Comparison of ENCODE assay signal across 9 cellular contexts in genomic region chr4:143402776-143403550, GRCh38.
DNase-seq lines count a peak whose midpoint lies in the region; ATAC-seq and TF ChIP-seq lines count a peak whose summit lies in the region.
"Had no signal": no experiment of that assay in that cellular context is flagged by ENCODE, and none has a peak within 500 bp of the region (broad histone marks: within the 10 kb centered on the region; RNA-seq: fewer than 3 reads in every experiment).

No MANE protein-coding gene starts in this region.

- peaks cover 0 to 5% of the 10 kb centered on the region in 2 donors for H3K4me1 ChIP-seq in naive thymus-derived CD4-positive, alpha-beta T cell (ENCODE audit: control insufficient read depth in 2 of 2, insufficient read depth in 2 of 2, low read length in 2 of 2)

- CTCF ChIA-PET in naive thymus-derived CD4-positive, alpha-beta T cell (lab: Charles Lee): no interaction called here

- no peaks in the 10 kb centered on the region for H3K27me3 ChIP-seq in naive thymus-derived CD4-positive, alpha-beta T cell (ENCODE audit: control insufficient read depth in 2 of 2, insufficient read depth in 2 of 2, low read length in 2 of 2)

- POLR2A ChIA-PET in activated naive CD8-positive, alpha-beta T cell treated with anti-CD3 and anti-CD28 coated beads, Interleukin-2, amount 10 ng/mL, durations not matched to agents 7 days and 5 days (lab: Charles Lee): no interaction called here
- POLR2A ChIA-PET in naive thymus-derived CD4-positive, alpha-beta T cell (lab: Charles Lee): no interaction called here

- intact Hi-C loops in naive thymus-derived CD4-positive, alpha-beta T cell (cut with micrococcal nuclease): loop anchor here (2.0 to 10.0 kb wide), 2 partner anchors 110 to 218 kb away; partner anchors contain the start of genes SMARCA5 (in 1 of the 2) and USP38 (in 1 of the 2)

- DNase-seq in DMS153 treated with DMSO at 0.1 percent for 48 hours (lab: John Stamatoyannopoulos, UW; ENCODE audit: unreplicated experiment) (peak; percentile 49), NCI-H1930 (lab: John Stamatoyannopoulos, UW) (no peak), retina (no peak), GM20000 (ENCODE audit: low spot score) (no peak), NCI-H510A (lab: John Stamatoyannopoulos, UW) (no peak)
- no peak for DNase-seq in activated naive CD8-positive, alpha-beta T cell treated with anti-CD3 and anti-CD28 coated beads, Interleukin-2, amount 10 ng/mL, durations not matched to agents 7 days and 5 days
- DNase-seq in naive thymus-derived CD4-positive, alpha-beta T cell: no peak
- DNase-seq: mucosa of descending colon had no signal

- H3K27me3 Mint-ChIP-seq in activated naive CD8-positive, alpha-beta T cell treated with anti-CD3 and anti-CD28 coated beads, Interleukin-2, amount 10 ng/mL, durations not matched to agents 7 days and 5 days: no peaks in the 10 kb centered on the region
- H3K27me3 Mint-ChIP-seq in naive thymus-derived CD4-positive, alpha-beta T cell: peaks cover 0 to 8% (median 0%) of the 10 kb centered on the region in 5 donors

- H3K4me1 Mint-ChIP-seq in activated naive CD8-positive, alpha-beta T cell treated with anti-CD3 and anti-CD28 coated beads, Interleukin-2, amount 10 ng/mL, durations not matched to agents 7 days and 5 days: peaks cover 13% of the 10 kb centered on the region
- H3K4me1 Mint-ChIP-seq in naive thymus-derived CD4-positive, alpha-beta T cell: peaks cover 10 to 25% (median 18%) of the 10 kb centered on the region in 7 donors

- H3K27ac ChIP-seq in naive thymus-derived CD4-positive, alpha-beta T cell (ENCODE audit: low read depth, low read length): no peak overlapping the region

- peak; percentile 49 for ATAC-seq in HG02588 (IDR thresholded peaks at IDR 0.05; ENCODE audit: unreplicated experiment)
- no peak for ATAC-seq in activated naive CD8-positive, alpha-beta T cell treated with anti-CD3 and anti-CD28 coated beads, Interleukin-2, amount 10 ng/mL, durations not matched to agents 7 days and 5 days (ENCODE audit: low read depth)
- ATAC-seq in naive thymus-derived CD4-positive, alpha-beta T cell: no peak
- ATAC-seq: mucosa of descending colon had no signal

- peak overlapping the region; percentile 49 for H3K4me3 Mint-ChIP-seq in activated naive CD8-positive, alpha-beta T cell treated with anti-CD3 and anti-CD28 coated beads, Interleukin-2, amount 10 ng/mL, durations not matched to agents 7 days and 5 days
- H3K4me3 Mint-ChIP-seq in naive thymus-derived CD4-positive, alpha-beta T cell: peak overlapping the region in 8 of 10 donors; percentile 11 to 66 (median 37)

- no peaks in the 10 kb centered on the region for H3K9me3 ChIP-seq in naive thymus-derived CD4-positive, alpha-beta T cell (ENCODE audit: control insufficient read depth in 2 of 3, low read length in 3 of 3)
- H3K9me3 ChIP-seq: mucosa of descending colon had no signal

- no peaks in the 10 kb centered on the region for H3K36me3 ChIP-seq in naive thymus-derived CD4-positive, alpha-beta T cell (ENCODE audit: control insufficient read depth in 2 of 3, insufficient read depth in 3 of 3, low read length in 3 of 3)

- no peaks in the 10 kb centered on the region for H3K36me3 Mint-ChIP-seq in activated naive CD8-positive, alpha-beta T cell treated with anti-CD3 and anti-CD28 coated beads, Interleukin-2, amount 10 ng/mL, durations not matched to agents 7 days and 5 days
- no peaks in the 10 kb centered on the region for H3K36me3 Mint-ChIP-seq in naive thymus-derived CD4-positive, alpha-beta T cell

- no peak overlapping the region for H3K27ac Mint-ChIP-seq in activated naive CD8-positive, alpha-beta T cell treated with anti-CD3 and anti-CD28 coated beads, Interleukin-2, amount 10 ng/mL, durations not matched to agents 7 days and 5 days
- H3K27ac Mint-ChIP-seq in naive thymus-derived CD4-positive, alpha-beta T cell: no peak overlapping the region

- peaks cover 3% of the 10 kb centered on the region for H3K9me3 Mint-ChIP-seq in activated naive CD8-positive, alpha-beta T cell treated with anti-CD3 and anti-CD28 coated beads, Interleukin-2, amount 10 ng/mL, durations not matched to agents 7 days and 5 days
- H3K9me3 Mint-ChIP-seq in naive thymus-derived CD4-positive, alpha-beta T cell: no peaks in the 10 kb centered on the region

- no peak for TF ChIP-seq CTCF in GM20000 (IDR thresholded peaks at IDR 0.05; ENCODE audit: extremely low read depth, missing control alignments)

- H3K4me3 ChIP-seq in naive thymus-derived CD4-positive, alpha-beta T cell (ENCODE audit: low read length): no peak overlapping the region
- H3K4me3 ChIP-seq: mucosa of descending colon had no signal
